In genomic region chr19:48619692-48620565, GRCh38 we compare ENCODE assay signal across 8 cellular contexts. TPM values are rescaled to one million over a fixed set of nuclear protein-coding genes. Genes with fewer than 3 reads are reported as not detected.
DNase-seq lines count a peak whose midpoint lies in the region; ATAC-seq and TF ChIP-seq lines count a peak whose summit lies in the region.

No MANE protein-coding gene starts in this region.

- no peaks in the 10 kb centered on the region for H3K27me3 Mint-ChIP-seq in nephron progenitor cell (ENCODE audit: low read depth, poor library complexity)

- TF ChIP-seq POLR2A in NB4 (IDR thresholded peaks at IDR 0.05; ENCODE audit: extremely low read depth, insufficient read length), result no peak

- H3K9me3 ChIP-seq in ectodermal cell (ENCODE audit: control insufficient read depth, low read length), result no peaks in the 10 kb centered on the region

- H3K4me3 ChIP-seq in NB4 (ENCODE audit: low read depth, low read length) (peak overlapping the region; percentile 68), ectodermal cell (ENCODE audit: insufficient read depth, low read depth, low read length) (peak overlapping the region; percentile 98)

- H3K4me1 Mint-ChIP-seq in nephron progenitor cell, result peaks cover 79% of the 10 kb centered on the region

- H3K27ac Mint-ChIP-seq in nephron progenitor cell, result peak overlapping the region; percentile 100

- 39 to 45% methylated on average over 5 to 6 of the region's 6 CpGs for WGBS in ectodermal cell, 2 experiments

- DNase-seq in CD1c-positive myeloid dendritic cell (ENCODE audit: extremely low spot score) (peak; percentile 26), NB4 (ENCODE audit: low read depth) (no peak), nephron progenitor cell (no peak), epidermal melanocyte (ENCODE audit: insufficient read length, low spot score) (no peak), NCI-H1417 (lab: John Stamatoyannopoulos, UW) (no peak)

- peak overlapping the region; percentile 97 for H3K4me3 Mint-ChIP-seq in nephron progenitor cell

- H3K36me3 Mint-ChIP-seq in nephron progenitor cell (ENCODE audit: low read depth), result peaks cover 24% of the 10 kb centered on the region

- TF ChIP-seq CTCF in NB4 (IDR thresholded peaks at IDR 0.05; ENCODE audit: low read depth, low read length), result no peak
- TF ChIP-seq CTCF in nephron progenitor cell (IDR thresholded peaks at IDR 0.05), result no peak

- H3K27me3 ChIP-seq in ectodermal cell (ENCODE audit: control insufficient read depth, insufficient read depth, low read length, poor library complexity, severe bottlenecking), result no peaks in the 10 kb centered on the region

- H3K27ac ChIP-seq in ectodermal cell (ENCODE audit: insufficient read depth, low read depth, low read length, poor library complexity, severe bottlenecking), result peak overlapping the region; percentile 95

- peaks cover 7% of the 10 kb centered on the region for H3K36me3 ChIP-seq in ectodermal cell (ENCODE audit: control insufficient read depth, insufficient read depth, low read length)

- no peak for ATAC-seq in HG03442 (IDR thresholded peaks at IDR 0.05; ENCODE audit: unreplicated experiment)
- ATAC-seq in GM21717 (IDR thresholded peaks at IDR 0.05; ENCODE audit: unreplicated experiment), result no peak

- H3K4me1 ChIP-seq in ectodermal cell (ENCODE audit: control insufficient read depth, insufficient read depth, low read length), result peaks cover 38% of the 10 kb centered on the region

- no peaks in the 10 kb centered on the region for H3K9me3 Mint-ChIP-seq in nephron progenitor cell

RNA-seq across cellular contexts. Expression of gene SPHK2, which starts 0.6 kb away (rescaled TPM):
- polyA plus RNA-seq in ectodermal cell (2013, experiment 1 of 4), result 37.4 TPM
- polyA plus RNA-seq in ectodermal cell (2013, experiment 2 of 4), result 42.1 TPM
- polyA plus RNA-seq in ectodermal cell (2013, experiment 3 of 4), result 26.8 TPM
- 32.2 TPM for polyA plus RNA-seq in ectodermal cell (2013, experiment 4 of 4)

RNA-seq across cellular contexts. Expression of gene RPL18, which starts 1.0 kb away (rescaled TPM):
- polyA plus RNA-seq in ectodermal cell (2013, experiment 1 of 4), result 1,711 TPM
- polyA plus RNA-seq in ectodermal cell (2013, experiment 2 of 4), result 1,723 TPM
- polyA plus RNA-seq in ectodermal cell (2013, experiment 3 of 4), result 1,581 TPM
- 1,728 TPM for polyA plus RNA-seq in ectodermal cell (2013, experiment 4 of 4)

RNA-seq across cellular contexts. Expression of gene FAM83E, which starts 5.1 kb away (rescaled TPM):
- 0.26 TPM for polyA plus RNA-seq in ectodermal cell (2013, experiment 1 of 4)
- 1.2 TPM for polyA plus RNA-seq in ectodermal cell (2013, experiment 2 of 4)
- polyA plus RNA-seq in ectodermal cell (2013, experiment 3 of 4), result 1.1 TPM
- polyA plus RNA-seq in ectodermal cell (2013, experiment 4 of 4), result 1.0 TPM

RNA-seq across cellular contexts. Expression of gene SPACA4, which starts 13.4 kb away (rescaled TPM):
- not detected for polyA plus RNA-seq in ectodermal cell (2013, experiment 1 of 4)
- not detected for polyA plus RNA-seq in ectodermal cell (2013, experiment 2 of 4)
- not detected for polyA plus RNA-seq in ectodermal cell (2013, experiment 3 of 4)
- not detected for polyA plus RNA-seq in ectodermal cell (2013, experiment 4 of 4)

RNA-seq across cellular contexts. Expression of gene DBP, which starts 17.2 kb away (rescaled TPM):
- polyA plus RNA-seq in ectodermal cell (2013, experiment 1 of 4), result 16.9 TPM
- 14.6 TPM for polyA plus RNA-seq in ectodermal cell (2013, experiment 2 of 4)
- polyA plus RNA-seq in ectodermal cell (2013, experiment 3 of 4), result 14.9 TPM
- polyA plus RNA-seq in ectodermal cell (2013, experiment 4 of 4), result 16.8 TPM
